ENCODE assay signal across 8 cellular contexts in the genomic region with DNA sequence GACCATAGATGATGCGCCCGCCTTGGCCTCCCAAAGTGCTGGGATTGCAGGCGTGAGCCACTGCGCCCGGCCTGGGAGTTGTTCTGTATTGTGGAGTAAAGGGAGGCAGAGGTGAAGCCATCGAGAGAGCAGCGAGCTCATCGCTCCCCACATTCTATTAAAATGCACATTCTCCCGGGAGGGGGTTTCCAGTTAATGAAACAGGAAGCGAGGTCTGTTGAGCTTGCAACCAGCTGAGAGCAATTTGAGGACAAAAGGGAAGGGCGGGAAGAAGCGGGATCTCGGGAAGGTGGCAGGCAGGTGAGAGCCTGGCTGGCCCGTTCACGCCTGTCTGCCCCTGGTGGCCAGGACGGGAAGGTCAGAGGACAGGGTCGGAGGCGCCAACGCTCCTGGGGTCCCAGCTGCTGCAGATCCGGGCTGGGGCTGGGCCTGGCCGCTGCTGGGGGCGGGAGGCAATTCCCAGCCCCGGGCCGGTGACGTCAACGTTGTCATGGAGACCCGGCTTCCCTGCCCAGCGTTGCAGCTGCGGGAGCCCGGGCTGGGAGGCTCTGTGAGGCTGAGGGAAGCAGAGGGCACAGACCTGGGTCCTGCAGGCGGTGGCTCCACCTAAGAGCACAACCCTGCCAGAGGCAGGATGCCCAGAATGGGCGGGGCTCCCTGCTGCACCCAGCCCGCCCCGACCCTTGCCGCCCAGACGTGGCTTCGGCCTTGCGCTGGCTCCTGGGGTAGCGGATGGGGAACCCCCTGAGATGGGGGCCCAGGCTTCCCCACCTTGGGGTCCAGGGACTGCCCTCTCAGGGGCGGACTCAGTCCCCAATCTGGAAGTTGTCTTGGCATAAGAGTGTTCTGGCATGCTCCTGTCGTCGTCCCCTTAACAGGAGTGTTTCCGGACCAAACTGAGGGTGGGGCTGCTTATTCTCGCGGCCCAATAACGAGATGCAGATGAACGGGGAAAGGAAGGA. TPM values are rescaled to one million over a fixed set of nuclear protein-coding genes. Genes with fewer than 3 reads are reported as not detected.
A peak's percentile ranks its signal among the peaks of the same experiment; 100 is the strongest.
DNase-seq lines count a peak whose midpoint lies in the region; ATAC-seq and TF ChIP-seq lines count a peak whose summit lies in the region.

No MANE protein-coding gene starts in this region.

- H3K4me3 Mint-ChIP-seq in CD4-positive, alpha-beta T cell: peak overlapping the region; percentile 92
- H3K4me3 Mint-ChIP-seq in neural crest cell: peak overlapping the region; percentile 73

- H3K4me1 ChIP-seq in HUES48 (ENCODE audit: control insufficient read depth, insufficient read depth, low read length): peaks cover 9% of the 10 kb centered on the region; the same call in 1 of the 2 replicates
- H3K4me1 ChIP-seq in PC-9 (replicated peaks; ENCODE audit: insufficient read depth): no peaks in the 10 kb centered on the region

- H3K27me3 Mint-ChIP-seq in CD4-positive, alpha-beta T cell: no peaks in the 10 kb centered on the region
- no peaks in the 10 kb centered on the region for H3K27me3 Mint-ChIP-seq in neural crest cell (ENCODE audit: low read depth)

- peak overlapping the region; percentile 66 for H3K9ac ChIP-seq in HUES48 (ENCODE audit: low read depth, low read length)

- H3K36me3 ChIP-seq in HUES48 (ENCODE audit: control insufficient read depth, insufficient read depth, low read length) (no peaks in the 10 kb centered on the region), PC-9 (ENCODE audit: low read depth) (no peaks in the 10 kb centered on the region)

- H3K27me3 ChIP-seq in CD4-positive, alpha-beta T cell (ENCODE audit: control insufficient read depth, insufficient read depth, low read length): no peaks in the 10 kb centered on the region
- no peaks in the 10 kb centered on the region for H3K27me3 ChIP-seq in HUES48 (ENCODE audit: control insufficient read depth, insufficient read depth, low read length)
- no peaks in the 10 kb centered on the region for H3K27me3 ChIP-seq in PC-9 (ENCODE audit: insufficient read depth, low read depth)

- H3K4me3 ChIP-seq in HUES48 (ENCODE audit: low read depth, low read length): peak overlapping the region; percentile 50
- no peak overlapping the region; the same call in 1 of the 2 replicates for H3K4me3 ChIP-seq in PC-9

- H3K4me2 ChIP-seq in PC-9: peak overlapping the region; percentile 53

- peak; percentile 70 for TF ChIP-seq CTCF in CD4-positive, alpha-beta T cell (IDR thresholded peaks at IDR 0.05)
- TF ChIP-seq CTCF in PC-9 (conservative IDR thresholded peaks at IDR 0.05) (peak; percentile 76), neural crest cell (conservative IDR thresholded peaks at IDR 0.05) (peak; percentile 81)

- ATAC-seq in CD4-positive, alpha-beta T cell (ENCODE audit: poor library complexity): peak; percentile 91
- peak; percentile 73 for ATAC-seq in GM19467 (IDR thresholded peaks at IDR 0.05; ENCODE audit: unreplicated experiment)

- DNase-seq in CD4-positive, alpha-beta T cell: peak in 9 of 10 experiments; percentile 39 to 64 (median 50)
- DNase-seq in PC-9: peak; percentile 38 to 71
- peak; percentile 44 for DNase-seq in activated gamma-delta T cell treated with Interleukin-2 at 50 U/mL for 16 hours
- peak; percentile 44 for DNase-seq in foreskin melanocyte
- peak; percentile 85 for DNase-seq in neural crest cell (ENCODE audit: low read depth, low spot score)
- DNase-seq in substantia nigra (lab: John Stamatoyannopoulos, UW): peak in 44 of 49 donors; percentile 5 to 96 (median 62)

- no peak overlapping the region for H2AFZ ChIP-seq in PC-9

- no peaks in the 10 kb centered on the region for H3K9me3 ChIP-seq in CD4-positive, alpha-beta T cell (ENCODE audit: control insufficient read depth, low read length)
- H3K9me3 ChIP-seq in HUES48 (ENCODE audit: control insufficient read depth, insufficient read depth, low read length) (no peaks in the 10 kb centered on the region), PC-9 (ENCODE audit: insufficient read depth, low read depth) (no peaks in the 10 kb centered on the region)

- H3F3A ChIP-seq in PC-9 (ENCODE audit: insufficient read depth, low read depth): no peaks in the 10 kb centered on the region

- peak overlapping the region; percentile 81 for H3K27ac Mint-ChIP-seq in CD4-positive, alpha-beta T cell
- H3K27ac Mint-ChIP-seq in neural crest cell (ENCODE audit: unreplicated experiment): peak overlapping the region; percentile 97

- BruUV-seq in PC-9 (replicated peaks; lab: Mats Ljungman, UMichigan): no TSS peak

- CTCF ChIA-PET in CD4-positive, alpha-beta T cell (lab: Charles Lee): interaction anchor here (0.7 to 2.0 kb wide), 14 partner anchors 10 to 416 kb away, joined by 3 to 7 read pairs (median 4); a partner anchor contains a TSS
- CTCF ChIA-PET in PC-9 (lab: Charles Lee): interaction anchor here (0.5 to 0.7 kb wide), 2 partner anchors 154 to 283 kb away, joined by 3 read pairs; no protein-coding TSS in a partner anchor

- H3K36me3 Mint-ChIP-seq in CD4-positive, alpha-beta T cell (ENCODE audit: low read depth): no peaks in the 10 kb centered on the region
- H3K36me3 Mint-ChIP-seq in neural crest cell (ENCODE audit: low read depth): no peaks in the 10 kb centered on the region

- intact Hi-C loops in CD4-positive, alpha-beta T cell (cut with DNase I, micrococcal nuclease): no loop called here
- intact Hi-C loops in PC-9 (cut with micrococcal nuclease; ENCODE audit: unreplicated experiment): loop anchor here (10.0 kb wide), 1 partner anchor 466 kb away; no protein-coding TSS in a partner anchor

- peak overlapping the region; percentile 39 for H3K27ac ChIP-seq in CD4-positive, alpha-beta T cell (ENCODE audit: low read depth, low read length)
- H3K27ac ChIP-seq in HUES48 (ENCODE audit: low read depth, low read length) (peak overlapping the region; percentile 87), PC-9 (no peak overlapping the region), substantia nigra (ENCODE audit: low read depth, low read length, poor library complexity, severe bottlenecking) (no peak overlapping the region)

- POLR2A ChIA-PET in CD4-positive, alpha-beta T cell (lab: Charles Lee): interaction anchor here (0.8 to 1.9 kb wide), 6 partner anchors 11 to 416 kb away, joined by 3 to 5 read pairs (median 4); a partner anchor contains a TSS
- POLR2A ChIA-PET in PC-9 (lab: Charles Lee; ENCODE audit: unreplicated experiment): no interaction called here

- no peaks in the 10 kb centered on the region for H4K20me1 ChIP-seq in PC-9 (ENCODE audit: insufficient read depth)

- no peaks in the 10 kb centered on the region for H3K9me2 ChIP-seq in PC-9 (ENCODE audit: insufficient read depth)

- H3K4me1 Mint-ChIP-seq in CD4-positive, alpha-beta T cell (ENCODE audit: low read depth): peaks cover 17% of the 10 kb centered on the region
- H3K4me1 Mint-ChIP-seq in neural crest cell: peaks cover 16% of the 10 kb centered on the region

- no peaks in the 10 kb centered on the region for H3K79me2 ChIP-seq in PC-9 (ENCODE audit: low read depth)

- no peaks in the 10 kb centered on the region for H3K9me3 Mint-ChIP-seq in CD4-positive, alpha-beta T cell
- no peaks in the 10 kb centered on the region for H3K9me3 Mint-ChIP-seq in neural crest cell

RNA-seq across cellular contexts. Expression of a gene that starts 48.7 kb away (rescaled TPM):
- total RNA-seq in CD4-positive, alpha-beta T cell: 1 to 10 TPM in 1 of 2 experiments, under 1 TPM in 1; 0.92 to 1.5 TPM
- total RNA-seq in PC-9 (2021): 7.9 and 10.8 TPM in 2 replicates
- total RNA-seq in neural crest cell: 0.93 and 1.7 TPM in 2 replicates

Comparison
In these comparisons a context has a peak if more than half of its experiments do, and no peak if none do; other contexts are left out.
1. H3K27ac ChIP-seq: peak in CD4-positive, alpha-beta T cell (single experiment) and HUES48 (single experiment); none in PC-9 (single experiment) and substantia nigra (single experiment).
2. Peak in every context shown above with its lines, with median percentiles within 50 percentile points of each other: DNase-seq and CTCF ChIP-seq.